ENCODE assay signal across 6 cellular contexts in genomic region chr6:81925201-81925600, GRCh38.
"Had no signal": no experiment of that assay in that cellular context is flagged by ENCODE, and none has a peak within 500 bp of the region (broad histone marks: within the 10 kb centered on the region; RNA-seq: fewer than 3 reads in every experiment).

No MANE protein-coding gene starts in this region.

- DNase-seq: GM23248, GOT3, H9, HCEC 1CT, IMR-90 had no signal

- H3K27ac Mint-ChIP-seq: H9 had no signal

- ATAC-seq: K562 had no signal

- H3K4me3 Mint-ChIP-seq: H9 had no signal
